Comparison of ENCODE assay signal across 8 cellular contexts in the genomic region with DNA sequence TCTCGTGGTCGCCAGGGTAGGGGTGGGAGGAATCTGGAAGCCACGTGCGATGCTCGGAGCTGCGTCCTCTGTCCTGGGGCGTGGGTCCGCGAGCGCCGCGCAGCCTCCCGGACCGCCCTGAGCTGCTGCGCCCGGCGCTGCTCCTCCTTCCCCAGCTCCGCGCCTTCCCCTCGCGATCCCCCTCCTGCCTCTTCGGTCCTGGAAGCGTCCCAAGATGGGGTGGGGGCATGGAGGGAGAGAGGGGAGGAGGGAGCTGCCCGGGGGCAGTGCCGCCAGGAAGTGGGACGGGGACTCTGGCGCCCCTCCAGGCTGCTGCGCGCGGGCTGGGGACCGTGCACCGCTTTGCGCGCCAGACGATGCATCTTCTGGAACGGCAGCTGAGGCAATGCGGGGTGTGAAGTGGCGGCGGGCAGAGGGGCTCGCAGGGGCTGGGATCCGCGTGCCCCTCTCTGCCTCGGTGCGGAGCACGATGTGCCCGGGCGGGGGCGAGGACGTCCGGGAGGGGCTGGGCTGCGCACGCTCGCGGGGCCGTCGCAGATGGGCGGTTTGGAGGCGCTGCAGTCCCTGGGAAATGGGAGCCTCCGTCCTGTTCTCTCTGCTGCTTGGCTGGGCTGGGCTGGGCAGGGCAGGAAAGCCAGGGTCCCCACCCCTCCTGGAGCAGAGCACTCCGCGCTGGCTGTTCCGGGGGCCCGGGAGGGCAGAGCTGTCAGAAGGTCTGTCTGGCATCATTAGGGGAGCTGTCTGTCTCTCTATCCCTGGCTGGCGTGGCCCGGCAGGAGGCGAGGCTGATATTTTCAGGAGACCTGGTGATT.
DNase-seq lines count a peak whose midpoint lies in the region; ATAC-seq and TF ChIP-seq lines count a peak whose summit lies in the region.

No MANE protein-coding gene starts in this region.

- POLR2A ChIA-PET in activated CD4-positive, alpha-beta T cell treated with anti-CD3 and anti-CD28 coated beads for 36 hours (lab: Charles Lee), result interaction anchor here (0.9 kb wide), 1 partner anchor 243 kb away, joined by 4 read pairs; no protein-coding TSS in a partner anchor
- POLR2A ChIA-PET in WTC11 (lab: Charles Lee), result interaction anchor here (0.6 kb wide), 2 partner anchors 26 to 162 kb away, joined by 3 to 5 read pairs; no protein-coding TSS in a partner anchor

- no peak for TF ChIP-seq CTCF in WTC11 (IDR thresholded peaks at IDR 0.05)

- ATAC-seq in activated CD4-positive, alpha-beta T cell treated with anti-CD3 and anti-CD28 coated beads for 36 hours, result peak; percentile 80
- ATAC-seq in WTC11, result peak; percentile 86
- no peak for ATAC-seq in HG02885 (IDR thresholded peaks at IDR 0.05; ENCODE audit: poor library complexity, unreplicated experiment)
- ATAC-seq in GM18498 (IDR thresholded peaks at IDR 0.05; ENCODE audit: unreplicated experiment), result no peak

- peak overlapping the region; percentile 59 for H3K4me3 Mint-ChIP-seq in activated CD4-positive, alpha-beta T cell treated with anti-CD3 and anti-CD28 coated beads for 36 hours
- peak overlapping the region; percentile 62 for H3K4me3 Mint-ChIP-seq in WTC11

- H3K27ac Mint-ChIP-seq in activated CD4-positive, alpha-beta T cell treated with anti-CD3 and anti-CD28 coated beads for 36 hours, result no peak overlapping the region
- H3K27ac Mint-ChIP-seq in WTC11, result no peak overlapping the region

- intact Hi-C loops in activated CD4-positive, alpha-beta T cell treated with anti-CD3 and anti-CD28 coated beads for 36 hours (cut with DNase I, micrococcal nuclease), result no loop called here
- intact Hi-C loops in head of caudate nucleus (cut with DNase I), result no loop called here

- DNase-seq in activated CD4-positive, alpha-beta T cell treated with anti-CD3 and anti-CD28 coated beads for 36 hours, result peak; percentile 68
- DNase-seq in activated CD4-positive, alpha-beta T cell treated with anti-CD3 and anti-CD28 coated beads for 4 hours, result no peak
- peak; percentile 76 for DNase-seq in WTC11 (ENCODE audit: low spot score)
- DNase-seq in head of caudate nucleus, result peak in 39 of 42 donors; percentile 24 to 78 (median 51)
- DNase-seq in stimulated activated CD4-positive, alpha-beta T cell treated with anti-CD3 and anti-CD28 coated beads, Interleukin-12 subunit alpha, Interleukin-12 subunit beta, amount 100 ng/mL, for 48 hours (ENCODE audit: low read depth in 2 of 3, low spot score in 1 of 3), result peak; percentile 12 to 40 (median 35)
- DNase-seq in dermis blood vessel endothelial cell, result no peak

- no peaks in the 10 kb centered on the region for H3K9me3 Mint-ChIP-seq in activated CD4-positive, alpha-beta T cell treated with anti-CD3 and anti-CD28 coated beads for 36 hours (ENCODE audit: low read depth)
- H3K9me3 Mint-ChIP-seq in WTC11, result peaks cover 33% of the 10 kb centered on the region

- no peaks in the 10 kb centered on the region for H3K36me3 Mint-ChIP-seq in activated CD4-positive, alpha-beta T cell treated with anti-CD3 and anti-CD28 coated beads for 36 hours (ENCODE audit: low read depth)
- H3K36me3 Mint-ChIP-seq in WTC11, result peaks cover 23% of the 10 kb centered on the region

- H3K27me3 Mint-ChIP-seq in activated CD4-positive, alpha-beta T cell treated with anti-CD3 and anti-CD28 coated beads for 36 hours, result peaks cover 14% of the 10 kb centered on the region
- peaks cover 50% of the 10 kb centered on the region for H3K27me3 Mint-ChIP-seq in WTC11 (ENCODE audit: low read depth)

- no peaks in the 10 kb centered on the region for H3K4me1 Mint-ChIP-seq in activated CD4-positive, alpha-beta T cell treated with anti-CD3 and anti-CD28 coated beads for 36 hours
- peaks cover 3% of the 10 kb centered on the region; the same call in 1 of the 2 replicates for H3K4me1 Mint-ChIP-seq in WTC11

- CTCF ChIA-PET in activated CD4-positive, alpha-beta T cell treated with anti-CD3 and anti-CD28 coated beads for 36 hours (lab: Charles Lee), result interaction anchor here (0.6 to 1.1 kb wide), 5 partner anchors 11 to 401 kb away, joined by 3 to 4 read pairs (median 3); no protein-coding TSS in a partner anchor
- CTCF ChIA-PET in WTC11 (lab: Charles Lee), result interaction anchor here (0.5 to 2.2 kb wide), 19 partner anchors 12 to 491 kb away, joined by 3 to 11 read pairs (median 3); no protein-coding TSS in a partner anchor

TF ChIP-seq in WTC11, 78 proteins besides CTCF, POLR2A, EP300 and RAD21 (continues in another document):
- no peak; the same call in 1 of the 2 replicates for TF ChIP-seq GABPB1 (CRISPR knock-in tag; IDR thresholded peaks at IDR 0.05)
- no peak for TF ChIP-seq GRHL2 (CRISPR knock-in tag; IDR thresholded peaks at IDR 0.05; ENCODE audit: insufficient replicate concordance, severe bottlenecking)
- TF ChIP-seq, protein P1, sequence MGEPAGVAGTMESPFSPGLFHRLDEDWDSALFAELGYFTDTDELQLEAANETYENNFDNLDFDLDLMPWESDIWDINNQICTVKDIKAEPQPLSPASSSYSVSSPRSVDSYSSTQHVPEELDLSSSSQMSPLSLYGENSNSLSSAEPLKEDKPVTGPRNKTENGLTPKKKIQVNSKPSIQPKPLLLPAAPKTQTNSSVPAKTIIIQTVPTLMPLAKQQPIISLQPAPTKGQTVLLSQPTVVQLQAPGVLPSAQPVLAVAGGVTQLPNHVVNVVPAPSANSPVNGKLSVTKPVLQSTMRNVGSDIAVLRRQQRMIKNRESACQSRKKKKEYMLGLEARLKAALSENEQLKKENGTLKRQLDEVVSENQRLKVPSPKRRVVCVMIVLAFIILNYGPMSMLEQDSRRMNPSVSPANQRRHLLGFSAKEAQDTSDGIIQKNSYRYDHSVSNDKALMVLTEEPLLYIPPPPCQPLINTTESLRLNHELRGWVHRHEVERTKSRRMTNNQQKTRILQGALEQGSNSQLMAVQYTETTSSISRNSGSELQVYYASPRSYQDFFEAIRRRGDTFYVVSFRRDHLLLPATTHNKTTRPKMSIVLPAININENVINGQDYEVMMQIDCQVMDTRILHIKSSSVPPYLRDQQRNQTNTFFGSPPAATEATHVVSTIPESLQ (CRISPR knock-in tag; IDR thresholded peaks at IDR 0.05), result no peak
- no peak for TF ChIP-seq CBFB (CRISPR knock-in tag; IDR thresholded peaks at IDR 0.05; ENCODE audit: low read depth)
- peak; percentile 54 for TF ChIP-seq SP1 (CRISPR knock-in tag; conservative IDR thresholded peaks at IDR 0.05)
- TF ChIP-seq NFE2L1 (CRISPR knock-in tag; IDR thresholded peaks at IDR 0.05), result peak; percentile 56; the same call in 1 of the 2 replicates
- no peak for TF ChIP-seq NR1H2 (CRISPR knock-in tag; IDR thresholded peaks at IDR 0.05)
- TF ChIP-seq, protein P2, sequence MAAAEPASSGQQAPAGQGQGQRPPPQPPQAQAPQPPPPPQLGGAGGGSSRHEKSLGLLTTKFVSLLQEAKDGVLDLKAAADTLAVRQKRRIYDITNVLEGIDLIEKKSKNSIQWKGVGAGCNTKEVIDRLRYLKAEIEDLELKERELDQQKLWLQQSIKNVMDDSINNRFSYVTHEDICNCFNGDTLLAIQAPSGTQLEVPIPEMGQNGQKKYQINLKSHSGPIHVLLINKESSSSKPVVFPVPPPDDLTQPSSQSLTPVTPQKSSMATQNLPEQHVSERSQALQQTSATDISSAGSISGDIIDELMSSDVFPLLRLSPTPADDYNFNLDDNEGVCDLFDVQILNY (CRISPR knock-in tag; IDR thresholded peaks at IDR 0.05), result peak; percentile 93
- TF ChIP-seq ZNF219 (CRISPR knock-in tag; IDR thresholded peaks at IDR 0.05; ENCODE audit: borderline replicate concordance), result no peak
- TF ChIP-seq GTF2I (CRISPR knock-in tag; conservative IDR thresholded peaks at IDR 0.05), result no peak
- TF ChIP-seq FOXJ3 (CRISPR knock-in tag; IDR thresholded peaks at IDR 0.05; ENCODE audit: borderline replicate concordance), result no peak
- no peak for TF ChIP-seq TEAD4 (CRISPR knock-in tag; IDR thresholded peaks at IDR 0.05)
- TF ChIP-seq ZNF416 (CRISPR knock-in tag; IDR thresholded peaks at IDR 0.05), result no peak
- TF ChIP-seq ZNF512 (CRISPR knock-in tag; IDR thresholded peaks at IDR 0.05; ENCODE audit: borderline replicate concordance), result no peak
- TF ChIP-seq ZSCAN18 (CRISPR knock-in tag; IDR thresholded peaks at IDR 0.05), result no peak

Comparison
In these comparisons a context has a peak if more than half of its experiments do, and no peak if none do; other contexts are left out.
1. DNase-seq: peak in activated CD4-positive, alpha-beta T cell treated with anti-CD3 and anti-CD28 coated beads for 36 hours (single experiment), WTC11 (single experiment), head of caudate nucleus (39 of 42) and stimulated activated CD4-positive, alpha-beta T cell treated with anti-CD3 and anti-CD28 coated beads, Interleukin-12 subunit alpha, Interleukin-12 subunit beta, amount 100 ng/mL, for 48 hours (3 of 3); none in activated CD4-positive, alpha-beta T cell treated with anti-CD3 and anti-CD28 coated beads for 4 hours (0 of 2) and dermis blood vessel endothelial cell (single experiment).
2. ATAC-seq: peak in activated CD4-positive, alpha-beta T cell treated with anti-CD3 and anti-CD28 coated beads for 36 hours (single experiment) and WTC11 (single experiment); none in HG02885 (single experiment) and GM18498 (single experiment).